ENCODE assay signal across 21 cellular contexts in the genomic region with DNA sequence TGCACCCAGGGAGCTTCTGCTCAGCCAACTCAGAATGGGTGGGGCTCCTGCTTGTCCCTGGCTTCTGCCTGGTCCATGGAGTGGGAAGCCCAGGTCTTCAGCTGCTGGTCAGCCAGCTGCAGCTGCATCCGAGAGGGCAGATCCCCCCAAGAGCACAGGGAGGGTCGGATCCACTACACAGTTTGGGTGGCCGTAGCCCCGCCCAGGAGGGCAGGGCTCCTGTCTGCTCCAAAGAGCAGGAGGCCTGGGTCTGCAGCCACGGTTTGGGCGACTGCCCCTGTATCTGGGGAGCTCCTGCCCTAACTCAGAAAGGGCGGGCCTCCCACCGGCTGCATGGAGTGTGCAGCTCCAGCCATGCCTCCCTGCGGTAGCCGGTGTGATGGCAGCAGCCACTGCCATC.
"Had no signal": no experiment of that assay in that cellular context is flagged by ENCODE, and none has a peak within 500 bp of the region (broad histone marks: within the 10 kb centered on the region; RNA-seq: fewer than 3 reads in every experiment).

No MANE protein-coding gene starts in this region.

- H3K27me3 Mint-ChIP-seq: dendritic cell treated with granulocyte-macrophage colony-stimulating factor and Interleukin-4, amounts not matched to agents 40 ng/mL and 50 ng/mL, for 4 days; effector memory CD8-positive, alpha-beta T cell had no signal

- H3K27ac ChIP-seq: colonic mucosa, esophagus muscularis mucosa, foreskin keratinocyte, gastroesophageal sphincter, heart left ventricle, hepatocyte, left lung, lower lobe of right lung had no signal

- H3K4me3 Mint-ChIP-seq: dendritic cell treated with granulocyte-macrophage colony-stimulating factor and Interleukin-4, amounts not matched to agents 40 ng/mL and 50 ng/mL, for 4 days; effector memory CD8-positive, alpha-beta T cell; mesothelial cell of epicardium had no signal

- FAIRE-seq: endothelial cell of umbilical vein, frontal cortex, islet of Langerhans, keratinocyte had no signal

- H3K36me3 ChIP-seq: colonic mucosa, esophagus muscularis mucosa, gastroesophageal sphincter, heart left ventricle, left lung, lower lobe of right lung had no signal

- H3K9me3 Mint-ChIP-seq: dendritic cell treated with granulocyte-macrophage colony-stimulating factor and Interleukin-4, amounts not matched to agents 40 ng/mL and 50 ng/mL, for 4 days had no signal

- H3K79me2 ChIP-seq: hepatocyte had no signal

- H3K36me3 Mint-ChIP-seq: mesothelial cell of epicardium had no signal

- H3K4me2 ChIP-seq: hepatocyte had no signal

- H3K9me3 ChIP-seq: colonic mucosa, gastroesophageal sphincter, lower lobe of right lung, mucosa of descending colon had no signal

- DNase-seq: colonic mucosa; cortex of kidney; effector CD8-positive, alpha-beta T cell; effector memory CD8-positive, alpha-beta T cell; foreskin keratinocyte; kidney glomerular epithelial cell; left ventricle myocardium superior; lower lobe of right lung; mesenchymal stem cell had no signal

- H3K27me3 ChIP-seq: colonic mucosa, esophagus muscularis mucosa, foreskin keratinocyte, gastroesophageal sphincter, hepatocyte, left lung had no signal

- H3K27ac Mint-ChIP-seq: dendritic cell treated with granulocyte-macrophage colony-stimulating factor and Interleukin-4, amounts not matched to agents 40 ng/mL and 50 ng/mL, for 4 days; effector memory CD8-positive, alpha-beta T cell; mesothelial cell of epicardium had no signal

- H3K4me3 ChIP-seq: colonic mucosa, esophagus muscularis mucosa, gastroesophageal sphincter, heart left ventricle, hepatocyte, left lung, lower lobe of right lung, mucosa of descending colon had no signal

- H3K4me1 ChIP-seq: colonic mucosa, esophagus muscularis mucosa, foreskin keratinocyte, gastroesophageal sphincter, heart left ventricle, left lung, lower lobe of right lung had no signal

- ATAC-seq: effector memory CD8-positive, alpha-beta T cell; foreskin keratinocyte; gastroesophageal sphincter; heart left ventricle; left lung; left ventricle myocardium superior; lower lobe of right lung; mucosa of descending colon had no signal

- H3K4me1 Mint-ChIP-seq: mesothelial cell of epicardium had no signal

- H2AFZ ChIP-seq: hepatocyte had no signal
